In genomic region chr11:96126917-96127595, GRCh38 we compare ENCODE assay signal across 20 cellular contexts.
DNase-seq lines count a peak whose midpoint lies in the region; ATAC-seq and TF ChIP-seq lines count a peak whose summit lies in the region.
"Had no signal": no experiment of that assay in that cellular context is flagged by ENCODE, and none has a peak within 500 bp of the region (broad histone marks: within the 10 kb centered on the region; RNA-seq: fewer than 3 reads in every experiment).

No MANE protein-coding gene starts in this region.

- H3K27ac Mint-ChIP-seq in CD4-positive, alpha-beta T cell, result peak overlapping the region; percentile 46
- H3K27ac Mint-ChIP-seq in activated naive CD8-positive, alpha-beta T cell treated with anti-CD3 and anti-CD28 coated beads, Interleukin-2, amount 50 U/mL, for 24 hours, result peak overlapping the region; percentile 71
- H3K27ac Mint-ChIP-seq in nephron, result peak overlapping the region; percentile 55 to 81 (median 63)
- H3K27ac Mint-ChIP-seq in effector memory CD8-positive, alpha-beta T cell, result no peak overlapping the region
- H3K27ac Mint-ChIP-seq: GM23338 had no signal

- H3K36me3 Mint-ChIP-seq in CD4-positive, alpha-beta T cell (ENCODE audit: low read depth), result peaks cover 77% of the 10 kb centered on the region
- H3K36me3 Mint-ChIP-seq in activated naive CD8-positive, alpha-beta T cell treated with anti-CD3 and anti-CD28 coated beads, Interleukin-2, amount 50 U/mL, for 24 hours (ENCODE audit: low read depth), result peaks cover 10% of the 10 kb centered on the region
- H3K36me3 Mint-ChIP-seq in nephron (ENCODE audit: low read depth), result no peaks in the 10 kb centered on the region
- peaks cover 4% of the 10 kb centered on the region for H3K36me3 Mint-ChIP-seq in effector memory CD8-positive, alpha-beta T cell (ENCODE audit: insufficient read depth)

- DNase-seq in CD4-positive, alpha-beta T cell, result no peak
- no peak for DNase-seq in activated naive CD8-positive, alpha-beta T cell treated with anti-CD3 and anti-CD28 coated beads, Interleukin-2, amount 50 U/mL, for 24 hours
- no peak for DNase-seq in NCI-H1417 treated with DMSO at 0.1 percent for 48 hours (lab: John Stamatoyannopoulos, UW)
- no peak for DNase-seq in effector memory CD8-positive, alpha-beta T cell
- DNase-seq: activated CD8-positive, alpha-beta memory T cell treated with anti-CD3 and anti-CD28 coated beads, Interleukin-2, amount 50 U/mL, for 4 hours; activated naive CD4-positive, alpha-beta T cell; AML-193; Caco-2; EL; heart right ventricle; left ventricle myocardium inferior; NCI-H1436; occipital lobe; Peyer's patch had no signal

- H3K9me3 Mint-ChIP-seq in CD4-positive, alpha-beta T cell, result no peaks in the 10 kb centered on the region
- no peaks in the 10 kb centered on the region for H3K9me3 Mint-ChIP-seq in activated naive CD8-positive, alpha-beta T cell treated with anti-CD3 and anti-CD28 coated beads, Interleukin-2, amount 50 U/mL, for 24 hours
- H3K9me3 Mint-ChIP-seq in nephron, result no peaks in the 10 kb centered on the region
- no peaks in the 10 kb centered on the region for H3K9me3 Mint-ChIP-seq in effector memory CD8-positive, alpha-beta T cell
- H3K9me3 Mint-ChIP-seq: GM23338 had no signal

- CTCF ChIA-PET in CD4-positive, alpha-beta T cell (lab: Charles Lee), result interaction anchor here (0.7 to 0.8 kb wide), 2 partner anchors 216 kb away, joined by 3 read pairs; partner anchors contain the start of gene MAML2

- H3K27me3 ChIP-seq in CD4-positive, alpha-beta T cell (ENCODE audit: control insufficient read depth, insufficient read depth, low read length), result no peaks in the 10 kb centered on the region
- H3K27me3 ChIP-seq: heart right ventricle, Peyer's patch, right atrium auricular region had no signal

- no peak for TF ChIP-seq CTCF in CD4-positive, alpha-beta T cell (IDR thresholded peaks at IDR 0.05)
- no peak for TF ChIP-seq CTCF in nephron (IDR thresholded peaks at IDR 0.05; ENCODE audit: unreplicated experiment in 3 of 3)

- POLR2A ChIA-PET in CD4-positive, alpha-beta T cell (lab: Charles Lee), result no interaction called here

- no peak overlapping the region for H3K27ac ChIP-seq in CD4-positive, alpha-beta T cell (ENCODE audit: low read depth, low read length)
- H3K27ac ChIP-seq: Peyer's patch, right atrium auricular region, SK-N-MC had no signal

- H3K27me3 Mint-ChIP-seq in CD4-positive, alpha-beta T cell, result no peaks in the 10 kb centered on the region
- H3K27me3 Mint-ChIP-seq in activated naive CD8-positive, alpha-beta T cell treated with anti-CD3 and anti-CD28 coated beads, Interleukin-2, amount 50 U/mL, for 24 hours, result no peaks in the 10 kb centered on the region
- H3K27me3 Mint-ChIP-seq in nephron (ENCODE audit: low read depth), result peaks cover 9% of the 10 kb centered on the region
- H3K27me3 Mint-ChIP-seq in effector memory CD8-positive, alpha-beta T cell, result no peaks in the 10 kb centered on the region

- no peak overlapping the region for H3K4me3 Mint-ChIP-seq in CD4-positive, alpha-beta T cell
- no peak overlapping the region for H3K4me3 Mint-ChIP-seq in activated naive CD8-positive, alpha-beta T cell treated with anti-CD3 and anti-CD28 coated beads, Interleukin-2, amount 50 U/mL, for 24 hours
- no peak overlapping the region for H3K4me3 Mint-ChIP-seq in nephron
- H3K4me3 Mint-ChIP-seq in effector memory CD8-positive, alpha-beta T cell, result no peak overlapping the region
- H3K4me3 Mint-ChIP-seq: GM23338 had no signal

- peaks cover 86% of the 10 kb centered on the region for H3K4me1 Mint-ChIP-seq in CD4-positive, alpha-beta T cell (ENCODE audit: low read depth)
- peaks cover 93% of the 10 kb centered on the region for H3K4me1 Mint-ChIP-seq in activated naive CD8-positive, alpha-beta T cell treated with anti-CD3 and anti-CD28 coated beads, Interleukin-2, amount 50 U/mL, for 24 hours
- H3K4me1 Mint-ChIP-seq in nephron, result peaks cover 50% of the 10 kb centered on the region
- H3K4me1 Mint-ChIP-seq in effector memory CD8-positive, alpha-beta T cell (ENCODE audit: low read depth in 2 of 2), result peaks cover 12 to 24% of the 10 kb centered on the region in 2 donors

- ATAC-seq in CD4-positive, alpha-beta T cell (ENCODE audit: poor library complexity), result no peak
- ATAC-seq in GM19463 (IDR thresholded peaks at IDR 0.05; ENCODE audit: unreplicated experiment), result peak; percentile 51
- peak; percentile 57 for ATAC-seq in activated naive CD8-positive, alpha-beta T cell treated with anti-CD3 and anti-CD28 coated beads, Interleukin-2, amount 50 U/mL, for 24 hours
- no peak for ATAC-seq in effector memory CD8-positive, alpha-beta T cell (replicated peaks)
- ATAC-seq in HG03139 (IDR thresholded peaks at IDR 0.05; ENCODE audit: unreplicated experiment), result no peak
- ATAC-seq: GM23338 had no signal

- intact Hi-C loops in CD4-positive, alpha-beta T cell (cut with DNase I, micrococcal nuclease), result no loop called here

- no peaks in the 10 kb centered on the region for H3K9me3 ChIP-seq in CD4-positive, alpha-beta T cell (ENCODE audit: control insufficient read depth, low read length)
- H3K9me3 ChIP-seq: Caco-2, heart right ventricle, left ventricle myocardium inferior, Peyer's patch, right atrium auricular region had no signal

Comparison
In these comparisons a context has a peak if more than half of its experiments do, and no peak if none do; other contexts are left out.
1. ATAC-seq: peak in GM19463 (single experiment) and activated naive CD8-positive, alpha-beta T cell treated with anti-CD3 and anti-CD28 coated beads, Interleukin-2, amount 50 U/mL, for 24 hours (single experiment); none in CD4-positive, alpha-beta T cell (single experiment), effector memory CD8-positive, alpha-beta T cell (single experiment) and HG03139 (single experiment).
2. H3K27ac Mint-ChIP-seq: peak in CD4-positive, alpha-beta T cell (single experiment), activated naive CD8-positive, alpha-beta T cell treated with anti-CD3 and anti-CD28 coated beads, Interleukin-2, amount 50 U/mL, for 24 hours (single experiment) and nephron (3 of 3); none in effector memory CD8-positive, alpha-beta T cell (0 of 2).